ENCODE assay signal across 35 cellular contexts in the genomic region with DNA sequence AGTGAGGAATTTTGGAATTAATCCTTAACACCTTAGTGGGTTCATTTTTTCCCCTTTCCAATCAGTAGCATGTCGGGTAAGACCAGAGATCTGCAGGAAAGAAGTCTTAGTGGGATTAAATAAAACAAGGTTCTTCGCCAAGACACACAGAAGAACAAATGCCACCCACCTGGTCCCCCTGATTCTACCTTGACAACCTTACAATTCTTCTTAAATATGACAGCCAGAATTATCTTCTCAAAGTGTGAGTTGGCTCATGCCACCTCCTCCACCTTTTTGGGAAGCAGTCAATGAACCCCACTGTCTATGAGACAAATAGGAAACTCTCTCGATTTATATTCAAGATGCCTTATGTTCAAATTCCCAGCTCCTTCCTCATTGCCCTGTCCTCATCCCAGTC.
DNase-seq lines count a peak whose midpoint lies in the region; TF ChIP-seq lines count a peak whose summit lies in the region.
"Had no signal": no experiment of that assay in that cellular context is flagged by ENCODE, and none has a peak within 500 bp of the region (broad histone marks: within the 10 kb centered on the region; RNA-seq: fewer than 3 reads in every experiment).

No MANE protein-coding gene starts in this region.

- CTCF ChIA-PET in MCF 10A (lab: Yijun Ruan, JAX): no interaction called here

- BruUV-seq in MCF 10A (replicated peaks; lab: Mats Ljungman, UMichigan): no TSS peak

- DNase-seq in breast epithelium (ENCODE audit: low spot score in 2 of 2) (no peak), MCF 10A (ENCODE audit: unreplicated experiment) (no peak), head of caudate nucleus (peak in 28 of 42 donors; percentile 8 to 84 (median 57)), putamen (ENCODE audit: low spot score) (peak; percentile 77), esophagus squamous epithelium (lab: John Stamatoyannopoulos, UW) (no peak), HK-2 (ENCODE audit: unreplicated experiment) (no peak), kidney tubule cell (ENCODE audit: low spot score) (no peak)
- DNase-seq: 8988T; ACHN; AML-193; BE2C; C1 segment of cervical spinal cord; Caco-2; Calu3; CD4-positive, alpha-beta memory T cell; CD4-positive, alpha-beta T cell; CD4-positive, CD25-positive, alpha-beta regulatory T cell; CD8-positive, alpha-beta memory T cell; CD8-positive, alpha-beta T cell; COR-L47; DMS 273 treated with DMSO at 0.1 percent for 48 hours; DMS153; DMS53; DMS79; DMS79 treated with DMSO at 0.1 percent for 48 hours; DND-41; EL had no signal

- H3K9me3 ChIP-seq in breast epithelium (no peaks in the 10 kb centered on the region), esophagus squamous epithelium (no peaks in the 10 kb centered on the region)
- H3K9me3 ChIP-seq: A549; BE2C; BLaER1; BLaER1 treated with 17β-estradiol and CSF1 and Interleukin-3, amounts not matched to agents 10 nM and 100 nM; Caco-2 had no signal

- H3K4me1 Mint-ChIP-seq in MCF 10A (ENCODE audit: insufficient read depth, unreplicated experiment): no peaks in the 10 kb centered on the region
- H3K4me1 Mint-ChIP-seq: B cell; CD14-positive monocyte; CD4-positive, alpha-beta memory T cell; CD4-positive, CD25-positive, alpha-beta regulatory T cell; CD8-positive, alpha-beta memory T cell had no signal

- peaks cover 56% of the 10 kb centered on the region for H3K9me3 Mint-ChIP-seq in MCF 10A (ENCODE audit: unreplicated experiment)

- H3K36me3 ChIP-seq in breast epithelium (no peaks in the 10 kb centered on the region), esophagus squamous epithelium (no peaks in the 10 kb centered on the region)
- H3K36me3 ChIP-seq: BE2C; BLaER1; BLaER1 treated with 17β-estradiol and CSF1 and Interleukin-3, amounts not matched to agents 10 nM and 100 nM had no signal

- TF ChIP-seq POLR2A in breast epithelium (IDR thresholded peaks at IDR 0.05): no peak
- TF ChIP-seq POLR2A in esophagus squamous epithelium (IDR thresholded peaks at IDR 0.05): no peak

- intact Hi-C loops in breast epithelium (cut with DNase I; ENCODE audit: low total_unique reads): no loop called here
- intact Hi-C loops in MCF 10A (cut with micrococcal nuclease): no loop called here
- intact Hi-C loops in head of caudate nucleus (cut with DNase I): no loop called here
- intact Hi-C loops in esophagus squamous epithelium (cut with DNase I): no loop called here

- H3K4me3 ChIP-seq in breast epithelium (no peak overlapping the region), esophagus squamous epithelium (no peak overlapping the region)
- H3K4me3 ChIP-seq: A549; BLaER1; BLaER1 treated with 17β-estradiol and CSF1 and Interleukin-3, amounts not matched to agents 10 nM and 100 nM had no signal

- no peak overlapping the region for H3K4me3 Mint-ChIP-seq in MCF 10A (ENCODE audit: unreplicated experiment)
- H3K4me3 Mint-ChIP-seq: B cell; CD14-positive monocyte; CD4-positive, alpha-beta memory T cell; CD4-positive, alpha-beta T cell; CD4-positive, CD25-positive, alpha-beta regulatory T cell; CD8-positive, alpha-beta memory T cell; CD8-positive, alpha-beta T cell had no signal

- H3K27me3 Mint-ChIP-seq in MCF 10A (ENCODE audit: insufficient read depth, unreplicated experiment): no peaks in the 10 kb centered on the region
- H3K27me3 Mint-ChIP-seq: B cell; CD4-positive, alpha-beta memory T cell; CD4-positive, alpha-beta T cell; CD4-positive, CD25-positive, alpha-beta regulatory T cell; CD8-positive, alpha-beta memory T cell had no signal

- no peak overlapping the region for H3K27ac Mint-ChIP-seq in MCF 10A (ENCODE audit: low read depth, unreplicated experiment)
- H3K27ac Mint-ChIP-seq: B cell; CD14-positive monocyte; CD4-positive, alpha-beta memory T cell; CD4-positive, alpha-beta T cell; CD4-positive, CD25-positive, alpha-beta regulatory T cell; CD8-positive, alpha-beta memory T cell; CD8-positive, alpha-beta T cell had no signal

- H3K36me3 Mint-ChIP-seq in MCF 10A (ENCODE audit: insufficient read depth, unreplicated experiment): no peaks in the 10 kb centered on the region
- H3K36me3 Mint-ChIP-seq: CD14-positive monocyte; CD4-positive, alpha-beta memory T cell; CD4-positive, CD25-positive, alpha-beta regulatory T cell; CD8-positive, alpha-beta T cell had no signal

- TF ChIP-seq CTCF in breast epithelium (IDR thresholded peaks at IDR 0.05) (no peak), MCF 10A (IDR thresholded peaks at IDR 0.05; ENCODE audit: unreplicated experiment) (no peak), esophagus squamous epithelium (IDR thresholded peaks at IDR 0.05) (no peak)

- no peaks in the 10 kb centered on the region for H3K4me1 ChIP-seq in breast epithelium
- peaks cover 0 to 7% (median 0%) of the 10 kb centered on the region in 3 donors for H3K4me1 ChIP-seq in esophagus squamous epithelium
- H3K4me1 ChIP-seq: A549, BE2C, Caco-2 had no signal

- POLR2A ChIA-PET in MCF 10A (lab: Yijun Ruan, JAX): no interaction called here

- H3K27ac ChIP-seq in breast epithelium (peak overlapping the region; percentile 23 to 81), angular gyrus (ENCODE audit: low read depth, low read length) (peak overlapping the region; percentile 30), esophagus squamous epithelium (no peak overlapping the region)
- H3K27ac ChIP-seq: 22Rv1; A549; BLaER1; BLaER1 treated with 17β-estradiol and CSF1 and Interleukin-3, amounts not matched to agents 10 nM and 100 nM; C4-2B had no signal

- H3K27me3 ChIP-seq in breast epithelium (no peaks in the 10 kb centered on the region), esophagus squamous epithelium (no peaks in the 10 kb centered on the region)
- H3K27me3 ChIP-seq: BE2C; BLaER1; BLaER1 treated with 17β-estradiol and CSF1 and Interleukin-3, amounts not matched to agents 10 nM and 100 nM had no signal

- WGBS in esophagus squamous epithelium, 2 donors: 64 to 79% methylated on average over 3 of the region's 3 CpGs

Comparison
In these comparisons a context has a peak if more than half of its experiments do, and no peak if none do; other contexts are left out.
1. DNase-seq: peak in head of caudate nucleus (28 of 42) and putamen (single experiment); none in breast epithelium (0 of 2), MCF 10A (single experiment), esophagus squamous epithelium (single experiment), HK-2 (single experiment) and kidney tubule cell (single experiment).
2. H3K27ac ChIP-seq: peak in breast epithelium (2 of 2) and angular gyrus (single experiment); none in esophagus squamous epithelium (0 of 4).